In the genomic region with DNA sequence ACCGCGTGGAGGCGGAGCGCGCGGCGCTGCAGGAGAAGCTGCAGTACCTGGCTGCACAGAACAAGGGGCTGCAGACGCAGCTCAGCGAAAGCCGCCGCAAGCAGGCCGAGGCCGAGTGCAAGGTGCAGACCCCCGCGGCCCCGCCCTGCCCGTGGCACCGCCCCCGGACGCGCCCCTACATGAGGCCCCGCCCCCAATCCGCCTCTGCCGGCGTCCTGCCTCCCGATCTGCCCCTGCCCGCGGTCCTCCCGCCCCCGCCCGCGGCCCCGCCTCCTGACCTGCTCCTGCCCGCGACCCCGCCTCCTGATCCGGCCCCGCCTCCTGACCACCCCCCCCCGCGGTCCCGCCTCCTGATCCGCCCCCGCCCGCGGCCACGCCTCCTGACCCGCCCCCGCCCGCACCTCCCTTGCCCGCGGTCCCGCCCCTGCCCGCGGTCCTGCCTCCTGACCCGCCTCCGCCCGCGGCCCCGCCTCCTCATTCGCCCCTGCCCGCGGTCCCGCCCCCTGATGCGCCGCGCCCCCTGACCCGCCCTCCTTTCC, we compare ENCODE assay signal across 1 cellular context.
TF ChIP-seq lines count a peak whose summit lies in the region.

No MANE protein-coding gene starts in this region.

TF ChIP-seq in HepG2, 621 proteins besides CTCF, POLR2A, EP300 and RAD21:
- TF ChIP-seq POLR2G (IDR thresholded peaks at IDR 0.05; ENCODE audit: low read depth, low read length): no peak
- TF ChIP-seq, protein P1, sequence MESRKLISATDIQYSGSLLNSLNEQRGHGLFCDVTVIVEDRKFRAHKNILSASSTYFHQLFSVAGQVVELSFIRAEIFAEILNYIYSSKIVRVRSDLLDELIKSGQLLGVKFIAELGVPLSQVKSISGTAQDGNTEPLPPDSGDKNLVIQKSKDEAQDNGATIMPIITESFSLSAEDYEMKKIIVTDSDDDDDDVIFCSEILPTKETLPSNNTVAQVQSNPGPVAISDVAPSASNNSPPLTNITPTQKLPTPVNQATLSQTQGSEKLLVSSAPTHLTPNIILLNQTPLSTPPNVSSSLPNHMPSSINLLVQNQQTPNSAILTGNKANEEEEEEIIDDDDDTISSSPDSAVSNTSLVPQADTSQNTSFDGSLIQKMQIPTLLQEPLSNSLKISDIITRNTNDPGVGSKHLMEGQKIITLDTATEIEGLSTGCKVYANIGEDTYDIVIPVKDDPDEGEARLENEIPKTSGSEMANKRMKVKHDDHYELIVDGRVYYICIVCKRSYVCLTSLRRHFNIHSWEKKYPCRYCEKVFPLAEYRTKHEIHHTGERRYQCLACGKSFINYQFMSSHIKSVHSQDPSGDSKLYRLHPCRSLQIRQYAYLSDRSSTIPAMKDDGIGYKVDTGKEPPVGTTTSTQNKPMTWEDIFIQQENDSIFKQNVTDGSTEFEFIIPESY (CRISPR knock-in tag; IDR thresholded peaks at IDR 0.05): peak; percentile 43; the same call in 1 of the 2 replicates
